In genomic region chr2:120367221-120367620, GRCh38 we compare ENCODE assay signal across 2 cellular contexts.
TF ChIP-seq lines count a peak whose summit lies in the region.

No MANE protein-coding gene starts in this region.

TF ChIP-seq in A549, 52 proteins besides CTCF, POLR2A, EP300 and RAD21:
- TF ChIP-seq EHMT2 (IDR thresholded peaks at IDR 0.05; ENCODE audit: low read depth) (no peak), CBX8 (IDR thresholded peaks at IDR 0.05) (no peak), RCOR1 (IDR thresholded peaks at IDR 0.05; ENCODE audit: low read depth, low read length) (no peak), HEYL (CRISPR knock-in tag; IDR thresholded peaks at IDR 0.05) (no peak), E2F6 (IDR thresholded peaks at IDR 0.05; ENCODE audit: borderline replicate concordance, low read depth) (no peak), BHLHE40 (IDR thresholded peaks at IDR 0.05; ENCODE audit: low read depth, low read length) (no peak), REST (IDR thresholded peaks at IDR 0.05) (no peak), JUN (IDR thresholded peaks at IDR 0.05) (no peak), ZFP36 (IDR thresholded peaks at IDR 0.05; ENCODE audit: borderline replicate concordance, partially characterized antibody) (no peak), ELK1 (IDR thresholded peaks at IDR 0.05; ENCODE audit: low read depth, low read length) (no peak), POLR2AphosphoS2 (conservative IDR thresholded peaks at IDR 0.05; ENCODE audit: low read length) (no peak), MAZ (IDR thresholded peaks at IDR 0.05; ENCODE audit: borderline replicate concordance, low read depth, low read length) (no peak), EHF (CRISPR knock-in tag; IDR thresholded peaks at IDR 0.05) (no peak), KDM5A (IDR thresholded peaks at IDR 0.05) (no peak), HES2 (IDR thresholded peaks at IDR 0.05) (no peak), ESRRA (IDR thresholded peaks at IDR 0.05; ENCODE audit: borderline replicate concordance, low read length) (no peak), ZSCAN20 (CRISPR knock-in tag; IDR thresholded peaks at IDR 0.05) (no peak)

TF ChIP-seq in IMR-90, 13 proteins besides CTCF, POLR2A, EP300 and RAD21:
- TF ChIP-seq BHLHE40 (IDR thresholded peaks at IDR 0.05; ENCODE audit: low read depth, low read length) = no peak
- no peak for TF ChIP-seq ELK1 (IDR thresholded peaks at IDR 0.05; ENCODE audit: borderline replicate concordance, low read depth, low read length)
- TF ChIP-seq CHD1 (IDR thresholded peaks at IDR 0.05; ENCODE audit: low read depth, low read length) = no peak
- no peak for TF ChIP-seq USF2 (IDR thresholded peaks at IDR 0.05; ENCODE audit: low read depth, low read length)
- TF ChIP-seq MXI1 (IDR thresholded peaks at IDR 0.05; ENCODE audit: borderline replicate concordance, low read depth, low read length) = no peak
TF ChIP-seq in IMR-90: peak in this region for 0.
